Comparison of ENCODE assay signal across 12 cellular contexts in genomic region chr4:101211146-101211553, GRCh38.
DNase-seq lines count a peak whose midpoint lies in the region; TF ChIP-seq lines count a peak whose summit lies in the region.
"Had no signal": no experiment of that assay in that cellular context is flagged by ENCODE, and none has a peak within 500 bp of the region (broad histone marks: within the 10 kb centered on the region; RNA-seq: fewer than 3 reads in every experiment).

No MANE protein-coding gene starts in this region.

- H3K9me3 ChIP-seq in ascending aorta = no peaks in the 10 kb centered on the region
- H3K9me3 ChIP-seq: SJSA1 had no signal

- DNase-seq in LHCN-M2 (ENCODE audit: low read depth) (peak; percentile 87), astrocyte of the hippocampus (ENCODE audit: low read depth, low spot score) (peak; percentile 39), kidney tubule cell (ENCODE audit: low spot score) (peak; percentile 45), head of caudate nucleus (no peak), C1 segment of cervical spinal cord (lab: John Stamatoyannopoulos, UW) (no peak), SW 1271 (lab: John Stamatoyannopoulos, UW) (no peak), ascending aorta (ENCODE audit: low spot score in 2 of 2) (no peak)
- DNase-seq: central memory CD4-positive, alpha-beta T cell; NCI-H2227 treated with DMSO at 0.1 percent for 48 hours had no signal

- no peaks in the 10 kb centered on the region for H3K36me3 ChIP-seq in ascending aorta
- H3K36me3 ChIP-seq: SJSA1 had no signal

- intact Hi-C loops in head of caudate nucleus (cut with DNase I) = loop anchor here (10.0 kb wide), 1 partner anchor 54 kb away; no protein-coding TSS in a partner anchor
- intact Hi-C loops in ascending aorta (cut with DNase I) = no loop called here

- no peaks in the 10 kb centered on the region for H3K27me3 ChIP-seq in ascending aorta
- H3K27me3 ChIP-seq: SJSA1 had no signal

- no peak overlapping the region for H3K4me3 ChIP-seq in ascending aorta
- H3K4me3 ChIP-seq: SJSA1 had no signal

- H3K4me1 ChIP-seq in ascending aorta = no peaks in the 10 kb centered on the region

- H3K27ac ChIP-seq in C4-2B (peak overlapping the region; percentile 77; the same call in 1 of the 2 replicates), ascending aorta (no peak overlapping the region)
- H3K27ac ChIP-seq: HL-60, SJSA1 had no signal

- TF ChIP-seq CTCF in C4-2B (conservative IDR thresholded peaks at IDR 0.05) (no peak), ascending aorta (IDR thresholded peaks at IDR 0.05) (no peak)

Comparison
In these comparisons a context has a peak if more than half of its experiments do, and no peak if none do; other contexts are left out.
1. DNase-seq: peak in LHCN-M2 (single experiment), astrocyte of the hippocampus (single experiment) and kidney tubule cell (single experiment); none in head of caudate nucleus (0 of 42), C1 segment of cervical spinal cord (0 of 14), SW 1271 (0 of 2) and ascending aorta (0 of 2).